23 cellular contexts compared by ENCODE assay signal in genomic region chr6:47066418-47066817, GRCh38. TPM values are rescaled to one million over a fixed set of nuclear protein-coding genes. Genes with fewer than 3 reads are reported as not detected.
"Had no signal": no experiment of that assay in that cellular context is flagged by ENCODE, and none has a peak within 500 bp of the region (broad histone marks: within the 10 kb centered on the region; RNA-seq: fewer than 3 reads in every experiment).

No MANE protein-coding gene starts in this region.

- DNase-seq: effector memory CD8-positive, alpha-beta T cell; glutamatergic neuron; naive thymus-derived CD4-positive, alpha-beta T cell; nephron progenitor cell; psoas muscle; retina; right lobe of liver; stimulated activated CD4-positive, alpha-beta T cell treated with anti-CD3 and anti-CD28 coated beads, Interleukin-2, amount 100 ng/mL, for 24 hours; stimulated activated CD4-positive, alpha-beta T cell treated with anti-CD3 and anti-CD28 coated beads, Interleukin-4, amount 100 ng/mL, for 4 hours; stimulated activated naive B cell treated with anti-CD40 and anti-IgM and Interleukin-4, amounts not matched to agents 10 μg/mL and 1 μg/mL and 100 μg/mL, for 72 hours; stimulated activated naive CD8-positive, alpha-beta T cell treated with anti-CD3 and anti-CD28 coated beads, Interleukin-15, amount 100 ng/mL, for 72 hours; testis; upper lobe of right lung had no signal

- H3K27me3 ChIP-seq: gastroesophageal sphincter, right lobe of liver, testis, tibial nerve, upper lobe of right lung, vagina had no signal

- H3K36me3 ChIP-seq: gastroesophageal sphincter, right lobe of liver, tibial nerve, upper lobe of right lung, vagina had no signal

- H3K4me1 ChIP-seq: psoas muscle, right lobe of liver, testis, vagina had no signal

- H3K27ac ChIP-seq: gastroesophageal sphincter, psoas muscle, right lobe of liver, testis, tibial nerve, upper lobe of right lung, vagina had no signal

- ATAC-seq: effector memory CD8-positive, alpha-beta T cell; gastroesophageal sphincter; naive thymus-derived CD4-positive, alpha-beta T cell; psoas muscle; right lobe of liver; stimulated activated naive B cell treated with anti-CD40 and anti-IgM and Interleukin-4, amounts not matched to agents 10 μg/mL and 1 μg/mL and 100 μg/mL, for 72 hours; stimulated activated naive CD8-positive, alpha-beta T cell treated with anti-CD3 and anti-CD28 coated beads, Interleukin-15, amount 100 ng/mL, for 72 hours; upper lobe of right lung had no signal

- H3K9me3 ChIP-seq: gastroesophageal sphincter, psoas muscle, right lobe of liver, testis, upper lobe of right lung, vagina had no signal

- H3K4me3 ChIP-seq: gastroesophageal sphincter, psoas muscle, right lobe of liver, testis, tibial nerve, upper lobe of right lung, vagina had no signal

RNA-seq across cellular contexts. Expression of gene ADGRF1, which starts 24.3 kb away (rescaled TPM):
- total RNA-seq: fibroblast of lung; liver; lung microvascular endothelial cell; mesenteric fat pad; naive thymus-derived CD4-positive, alpha-beta T cell; omental fat pad; psoas muscle; right lobe of liver; skeletal muscle tissue; subcutaneous adipose tissue; tibial nerve had no signal
- polyA plus RNA-seq: fibroblast of lung; naive thymus-derived CD4-positive, alpha-beta T cell; psoas muscle had no signal
